Comparison of ENCODE assay signal across 13 cellular contexts in the genomic region with DNA sequence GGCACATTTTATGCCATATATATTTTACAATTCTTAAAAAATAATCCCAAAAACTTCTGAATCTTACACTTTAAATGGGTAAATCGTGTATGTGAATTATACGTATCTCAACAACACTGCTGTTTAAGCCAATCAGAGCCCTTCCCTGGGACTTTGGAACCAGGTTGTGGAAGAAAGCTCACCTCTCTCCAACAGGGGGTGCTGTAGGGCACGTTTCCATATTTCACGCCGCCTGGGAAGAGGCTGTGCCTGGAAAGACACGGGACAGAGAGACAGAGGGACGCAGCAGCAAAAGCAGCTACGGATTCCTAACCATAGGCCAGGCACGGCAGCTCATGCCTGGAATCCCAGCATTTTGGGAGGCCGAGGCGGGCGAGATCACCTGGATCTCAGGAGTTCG. TPM values are rescaled to one million over a fixed set of nuclear protein-coding genes. Genes with fewer than 3 reads are reported as not detected.
DNase-seq lines count a peak whose midpoint lies in the region; ATAC-seq and TF ChIP-seq lines count a peak whose summit lies in the region.
"Had no signal": no experiment of that assay in that cellular context is flagged by ENCODE, and none has a peak within 500 bp of the region (broad histone marks: within the 10 kb centered on the region; RNA-seq: fewer than 3 reads in every experiment).

No MANE protein-coding gene starts in this region.

- TF ChIP-seq CTCF in heart left ventricle (IDR thresholded peaks at IDR 0.05) = peak in 8 of 12 donors; percentile 5 to 35 (median 24)
- TF ChIP-seq CTCF in Loucy (conservative IDR thresholded peaks at IDR 0.05; ENCODE audit: low read length) = peak; percentile 50
- peak; percentile 16 for TF ChIP-seq CTCF in fibroblast of mammary gland (conservative IDR thresholded peaks at IDR 0.05; ENCODE audit: control insufficient read depth, insufficient read depth, low read depth, low read length)
- TF ChIP-seq CTCF in type B pancreatic cell (conservative IDR thresholded peaks at IDR 0.05) = peak; percentile 65

- H3K79me2 ChIP-seq in Loucy (ENCODE audit: insufficient read depth, low read length) = no peaks in the 10 kb centered on the region

- TF ChIP-seq POLR2A in heart left ventricle (IDR thresholded peaks at IDR 0.05) = no peak

- H3K27ac Mint-ChIP-seq in type B pancreatic cell = no peak overlapping the region
- H3K27ac Mint-ChIP-seq: B cell had no signal

- H3K4me3 ChIP-seq in heart left ventricle (no peak overlapping the region), Loucy (ENCODE audit: low read length, poor library complexity, severe bottlenecking) (no peak overlapping the region), fibroblast of mammary gland (ENCODE audit: control insufficient read depth, low read depth, low read length) (no peak overlapping the region)

- H3K27me3 ChIP-seq in heart left ventricle (peaks cover 0 to 41% (median 7%) of the 10 kb centered on the region in 9 donors), Loucy (ENCODE audit: insufficient read depth, low read length, poor library complexity, severe bottlenecking) (no peaks in the 10 kb centered on the region)

- H3K4me1 Mint-ChIP-seq in type B pancreatic cell (ENCODE audit: unreplicated experiment) = peaks cover 6% of the 10 kb centered on the region

- H3K9ac ChIP-seq in Loucy (ENCODE audit: low read depth, low read length, poor library complexity, severe bottlenecking) = no peak overlapping the region

- no peaks in the 10 kb centered on the region for H3K36me3 Mint-ChIP-seq in type B pancreatic cell

- H3K9me3 ChIP-seq in heart left ventricle (peaks cover 0 to 6% (median 0%) of the 10 kb centered on the region in 12 donors), Loucy (ENCODE audit: insufficient read depth, low read depth, low read length) (no peaks in the 10 kb centered on the region)

- no peak overlapping the region for H3K4me2 ChIP-seq in Loucy (ENCODE audit: low read depth, low read length, poor library complexity, severe bottlenecking)

- ATAC-seq in heart left ventricle = no peak
- ATAC-seq in Right ventricle myocardium superior (ENCODE audit: poor library complexity) = no peak
- no peak for ATAC-seq in HG03521 (IDR thresholded peaks at IDR 0.05; ENCODE audit: unreplicated experiment)
- ATAC-seq: sciatic nerve had no signal

- H3F3A ChIP-seq in Loucy (ENCODE audit: low read depth) = no peaks in the 10 kb centered on the region

- no peak overlapping the region for H2AFZ ChIP-seq in Loucy (ENCODE audit: low read length)

- H3K9me3 Mint-ChIP-seq in type B pancreatic cell = no peaks in the 10 kb centered on the region

- no peak overlapping the region for H3K4me3 Mint-ChIP-seq in type B pancreatic cell
- H3K4me3 Mint-ChIP-seq: B cell had no signal

- intact Hi-C loops in heart left ventricle (cut with DNase I) (no loop called here), Right ventricle myocardium superior (cut with DNase I) (no loop called here)

- no peaks in the 10 kb centered on the region for H4K20me1 ChIP-seq in Loucy (ENCODE audit: insufficient read depth, low read length, poor library complexity, severe bottlenecking)

- 61 to 71% (median 66%) methylated on average over 13 of the region's 13 CpGs for WGBS in heart left ventricle, 4 donors

- no peaks in the 10 kb centered on the region for H3K9me2 ChIP-seq in Loucy (replicated peaks; ENCODE audit: low read depth, low read length)

- no peaks in the 10 kb centered on the region for H3K36me3 ChIP-seq in heart left ventricle
- H3K36me3 ChIP-seq in Loucy (ENCODE audit: insufficient read depth, low read length) = no peaks in the 10 kb centered on the region

- DNase-seq in heart left ventricle (peak in 2 of 5 donors; percentile 5 to 11), Right ventricle myocardium superior (no peak), fibroblast of mammary gland (ENCODE audit: low read depth) (no peak), type B pancreatic cell (ENCODE audit: extremely low spot score, unreplicated experiment) (no peak), 8988T (no peak), hepatic stellate cell (ENCODE audit: low spot score) (no peak)
- DNase-seq: foreskin melanocyte, mesenchymal stem cell, NCI-H2029 treated with DMSO at 0.1 percent for 48 hours had no signal

- peaks cover 4% of the 10 kb centered on the region for H3K27me3 Mint-ChIP-seq in type B pancreatic cell
- H3K27me3 Mint-ChIP-seq: B cell had no signal

- no peak overlapping the region for H3K27ac ChIP-seq in heart left ventricle

- H3K4me1 ChIP-seq in heart left ventricle = no peaks in the 10 kb centered on the region
- H3K4me1 ChIP-seq in Loucy (ENCODE audit: insufficient read depth, low read length, poor library complexity, severe bottlenecking) = peaks cover 19% of the 10 kb centered on the region

RNA-seq across cellular contexts. Expression of gene FBRSL1, which starts 29.4 kb away (rescaled TPM):
- total RNA-seq in heart left ventricle (10 to 100 TPM; 23.0 to 88.2 (median 45.4) TPM), Right ventricle myocardium superior (58.6 TPM), type B pancreatic cell (ENCODE audit: low replicate concordance) (108 TPM in 2 replicates)
- polyA plus RNA-seq in heart left ventricle = 10 to 100 TPM; 35.4 to 40.0 TPM
